10 cellular contexts compared by ENCODE assay signal in the genomic region with DNA sequence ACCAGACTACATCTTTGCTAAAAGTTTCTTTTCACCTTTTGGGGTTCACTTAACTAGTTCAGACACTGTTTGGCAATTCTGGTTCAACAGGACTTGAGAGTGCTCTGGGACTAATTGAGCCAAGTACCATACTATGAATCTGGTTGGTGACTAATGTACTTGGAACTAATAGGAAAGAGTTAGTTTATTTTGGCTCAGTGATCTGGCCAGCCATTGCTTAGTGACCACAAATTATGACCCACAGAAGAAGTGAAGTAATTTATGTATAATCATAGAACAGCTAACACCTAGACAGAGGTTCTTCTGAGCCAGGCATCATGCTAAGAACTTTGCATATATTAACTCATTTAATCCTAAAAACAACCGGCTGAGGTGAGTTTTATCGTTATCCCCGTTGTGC.
DNase-seq lines count a peak whose midpoint lies in the region; ATAC-seq and TF ChIP-seq lines count a peak whose summit lies in the region.
"Had no signal": no experiment of that assay in that cellular context is flagged by ENCODE, and none has a peak within 500 bp of the region (broad histone marks: within the 10 kb centered on the region; RNA-seq: fewer than 3 reads in every experiment).

No MANE protein-coding gene starts in this region.

- no peaks in the 10 kb centered on the region for H3K9me3 Mint-ChIP-seq in activated naive CD4-positive, alpha-beta T cell treated with anti-CD3 and anti-CD28 coated beads, Interleukin-2, amount 10 ng/mL, durations not matched to agents 7 days and 5 days

- H3K36me3 ChIP-seq in PC-3 (ENCODE audit: low read depth, low read length) = no peaks in the 10 kb centered on the region
- H3K36me3 ChIP-seq in esophagus squamous epithelium = no peaks in the 10 kb centered on the region
- no peaks in the 10 kb centered on the region for H3K36me3 ChIP-seq in osteoblast (ENCODE audit: insufficient read depth, low read length)

- peak; percentile 86 for DNase-seq in PC-3
- no peak for DNase-seq in esophagus squamous epithelium (lab: John Stamatoyannopoulos, UW)
- DNase-seq in osteoblast (ENCODE audit: insufficient read length, low spot score, missing footprints) = peak; percentile 93
- no peak for DNase-seq in activated naive CD4-positive, alpha-beta T cell treated with anti-CD3 and anti-CD28 coated beads, Interleukin-2, amount 10 ng/mL, durations not matched to agents 7 days and 5 days
- DNase-seq in Ammon's horn (ENCODE audit: low spot score) = no peak

- intact Hi-C loops in PC-3 (cut with micrococcal nuclease) (loop anchor here (1.0 kb wide), 1 partner anchor 75 kb away; no protein-coding TSS in a partner anchor), esophagus squamous epithelium (cut with DNase I) (no loop called here)

- H3K27ac Mint-ChIP-seq in activated naive CD4-positive, alpha-beta T cell treated with anti-CD3 and anti-CD28 coated beads, Interleukin-2, amount 10 ng/mL, durations not matched to agents 7 days and 5 days = no peak overlapping the region
- H3K27ac Mint-ChIP-seq: progenitor cell of endocrine pancreas had no signal

- POLR2A ChIA-PET in PC-3 (lab: Charles Lee; ENCODE audit: unreplicated experiment) = no interaction called here

- H3K4me3 Mint-ChIP-seq in activated naive CD4-positive, alpha-beta T cell treated with anti-CD3 and anti-CD28 coated beads, Interleukin-2, amount 10 ng/mL, durations not matched to agents 7 days and 5 days = no peak overlapping the region

- H3K4me3 ChIP-seq in PC-3 (ENCODE audit: low read length) (no peak overlapping the region), esophagus squamous epithelium (no peak overlapping the region), osteoblast (ENCODE audit: insufficient read depth, low read length) (peak overlapping the region; percentile 56)

- no peak overlapping the region for H2AFZ ChIP-seq in PC-3 (ENCODE audit: low read length)
- H2AFZ ChIP-seq in osteoblast (ENCODE audit: low read length) = no peak overlapping the region

- no peak overlapping the region for H3K9ac ChIP-seq in PC-3 (ENCODE audit: low read length)
- H3K9ac ChIP-seq: KMS-11 had no signal

- H3K9me2 ChIP-seq in PC-3 (replicated peaks; ENCODE audit: low read length) = no peaks in the 10 kb centered on the region

- H3K36me3 Mint-ChIP-seq in activated naive CD4-positive, alpha-beta T cell treated with anti-CD3 and anti-CD28 coated beads, Interleukin-2, amount 10 ng/mL, durations not matched to agents 7 days and 5 days = no peaks in the 10 kb centered on the region

- BruUV-seq in PC-3 (replicated peaks; lab: Mats Ljungman, UMichigan) = no TSS peak

- CTCF ChIA-PET in PC-3 (lab: Charles Lee) = no interaction called here
- CTCF ChIA-PET in activated naive CD4-positive, alpha-beta T cell treated with anti-CD3 and anti-CD28 coated beads, Interleukin-2, amount 10 ng/mL, durations not matched to agents 7 days and 5 days (lab: Charles Lee) = interaction anchor here (1.9 kb wide), 1 partner anchor 188 kb away, joined by 6 read pairs; no protein-coding TSS in a partner anchor

- H3K27ac ChIP-seq in C4-2B (peak overlapping the region; percentile 14; the same call in 1 of the 2 replicates), PC-3 (ENCODE audit: low read length) (peak overlapping the region; percentile 25), esophagus squamous epithelium (peak overlapping the region; percentile 50 to 77 (median 60)), osteoblast (ENCODE audit: low read depth, low read length) (peak overlapping the region; percentile 67)
- H3K27ac ChIP-seq: KMS-11 had no signal

- no peaks in the 10 kb centered on the region for H3K4me1 Mint-ChIP-seq in activated naive CD4-positive, alpha-beta T cell treated with anti-CD3 and anti-CD28 coated beads, Interleukin-2, amount 10 ng/mL, durations not matched to agents 7 days and 5 days

- H3F3A ChIP-seq in PC-3 (ENCODE audit: low read length, unreplicated experiment) = no peaks in the 10 kb centered on the region

- TF ChIP-seq CTCF in C4-2B (conservative IDR thresholded peaks at IDR 0.05) (no peak), PC-3 (conservative IDR thresholded peaks at IDR 0.05; ENCODE audit: low read depth, low read length) (no peak), esophagus squamous epithelium (IDR thresholded peaks at IDR 0.05) (no peak), osteoblast (IDR thresholded peaks at IDR 0.05; ENCODE audit: extremely low read depth, low read depth, low read length) (no peak)

- peak; percentile 77 for ATAC-seq in PC-3
- ATAC-seq in HG03354 (IDR thresholded peaks at IDR 0.05; ENCODE audit: poor library complexity, severe bottlenecking, unreplicated experiment) = no peak
- ATAC-seq in HG03442 (IDR thresholded peaks at IDR 0.05; ENCODE audit: unreplicated experiment) = no peak

- peaks cover 19% of the 10 kb centered on the region for H3K27me3 Mint-ChIP-seq in activated naive CD4-positive, alpha-beta T cell treated with anti-CD3 and anti-CD28 coated beads, Interleukin-2, amount 10 ng/mL, durations not matched to agents 7 days and 5 days

- H3K9me3 ChIP-seq in PC-3 (ENCODE audit: low read length) (no peaks in the 10 kb centered on the region), esophagus squamous epithelium (no peaks in the 10 kb centered on the region), osteoblast (ENCODE audit: low read depth, low read length) (no peaks in the 10 kb centered on the region)

- H3K79me2 ChIP-seq in PC-3 (ENCODE audit: low read length) = no peaks in the 10 kb centered on the region
- H3K79me2 ChIP-seq in osteoblast (ENCODE audit: insufficient read depth, low read length) = no peaks in the 10 kb centered on the region

- TF ChIP-seq POLR2A in esophagus squamous epithelium (IDR thresholded peaks at IDR 0.05) = no peak

- H3K4me2 ChIP-seq in PC-3 (ENCODE audit: low read length) (peak overlapping the region; percentile 50), osteoblast (ENCODE audit: insufficient read depth, low read length) (peak overlapping the region; percentile 85)
- H3K4me2 ChIP-seq: KMS-11 had no signal

- H3K4me1 ChIP-seq in PC-3 (ENCODE audit: insufficient read depth, low read length) (peaks cover 35% of the 10 kb centered on the region), esophagus squamous epithelium (peaks cover 0 to 41% (median 20%) of the 10 kb centered on the region in 3 donors), osteoblast (ENCODE audit: insufficient read depth, low read length) (peaks cover 64% of the 10 kb centered on the region)

- WGBS in esophagus squamous epithelium, 2 donors = 56 to 67% methylated on average over 3 of the region's 3 CpGs

- H4K20me1 ChIP-seq in PC-3 (ENCODE audit: low read length) = no peaks in the 10 kb centered on the region
- no peaks in the 10 kb centered on the region for H4K20me1 ChIP-seq in osteoblast (ENCODE audit: insufficient read depth, low read length)

- no peaks in the 10 kb centered on the region for H3K27me3 ChIP-seq in PC-3 (ENCODE audit: low read length)
- H3K27me3 ChIP-seq in esophagus squamous epithelium = no peaks in the 10 kb centered on the region
- H3K27me3 ChIP-seq in osteoblast (ENCODE audit: insufficient read depth, low read length) = no peaks in the 10 kb centered on the region

Comparison
In these comparisons a context has a peak if more than half of its experiments do, and no peak if none do; other contexts are left out.
1. H3K27ac ChIP-seq: peak in every context shown above with its lines; median percentile 67 in osteoblast; 60 in esophagus squamous epithelium; 25 in PC-3; 14 in C4-2B.
2. DNase-seq: peak in PC-3 (single experiment) and osteoblast (single experiment); none in esophagus squamous epithelium (single experiment), activated naive CD4-positive, alpha-beta T cell treated with anti-CD3 and anti-CD28 coated beads, Interleukin-2, amount 10 ng/mL, durations not matched to agents 7 days and 5 days (single experiment) and Ammon's horn (single experiment).